9 cellular contexts compared by ENCODE assay signal in the genomic region with DNA sequence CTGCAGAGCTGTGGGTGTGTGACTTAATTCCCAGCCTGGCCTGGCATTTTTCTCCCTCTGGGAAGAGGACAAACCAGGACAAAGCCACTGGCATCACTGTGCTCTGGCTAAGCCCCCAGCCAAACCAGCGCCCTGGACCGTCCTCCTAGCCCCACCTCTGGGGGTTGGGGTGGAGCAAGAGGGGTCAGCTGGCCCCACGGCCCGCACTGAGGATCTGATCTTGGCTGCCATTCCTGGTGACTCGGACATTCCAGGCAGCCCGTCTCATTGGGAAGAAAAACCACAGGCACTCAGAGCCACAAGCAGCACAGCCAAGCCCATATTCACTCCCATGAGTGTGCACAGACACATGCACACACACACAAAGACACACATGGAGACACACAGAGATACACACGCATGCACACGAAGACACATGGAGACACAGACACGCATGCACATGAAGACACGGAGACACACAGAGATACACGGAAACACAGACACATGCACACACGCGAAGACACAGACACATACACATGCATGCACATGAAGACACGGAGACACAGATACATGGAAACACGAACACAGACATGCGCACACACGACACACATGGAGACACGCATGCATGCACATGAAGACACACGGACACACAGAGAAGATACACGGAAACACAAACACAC. TPM values are rescaled to one million over a fixed set of nuclear protein-coding genes. Genes with fewer than 3 reads are reported as not detected.
DNase-seq lines count a peak whose midpoint lies in the region; ATAC-seq and TF ChIP-seq lines count a peak whose summit lies in the region.
"Had no signal": no experiment of that assay in that cellular context is flagged by ENCODE, and none has a peak within 500 bp of the region (broad histone marks: within the 10 kb centered on the region; RNA-seq: fewer than 3 reads in every experiment).

No MANE protein-coding gene starts in this region.

- peak; percentile 86 for ATAC-seq in SK-N-SH treated with all-trans-retinoic acid at 6 μM for 48 hours
- no peak for ATAC-seq in HG03342 (IDR thresholded peaks at IDR 0.05; ENCODE audit: unreplicated experiment)
- ATAC-seq in natural killer cell treated with Interleukin-12 subunit alpha and Interleukin-12 subunit beta and Interleukin-15 and Interleukin-18, amount 100 ng/mL, for 72 hours, result no peak
- no peak for ATAC-seq in HG03045 (IDR thresholded peaks at IDR 0.05; ENCODE audit: unreplicated experiment)

- peak overlapping the region; percentile 74 for H3K14ac ChIP-seq in trophoblast cell (ENCODE audit: low read length)

- H3K4me2 ChIP-seq in trophoblast cell (ENCODE audit: low read length), result peak overlapping the region; percentile 12

- H3K4me1 Mint-ChIP-seq in natural killer cell treated with Interleukin-12 subunit alpha and Interleukin-12 subunit beta and Interleukin-15 and Interleukin-18, amount 100 ng/mL, for 72 hours (ENCODE audit: low read depth in 2 of 2), result peaks cover 0 to 2% of the 10 kb centered on the region in 2 donors

- H3K4me3 ChIP-seq in trophoblast cell (ENCODE audit: low read depth, low read length), result peak overlapping the region; percentile 18

- no peaks in the 10 kb centered on the region for H3K27me3 ChIP-seq in trophoblast cell (ENCODE audit: insufficient read depth, low read length)

- peak overlapping the region; percentile 71 for H4K91ac ChIP-seq in trophoblast cell (ENCODE audit: low read depth, low read length)

- H3K27ac ChIP-seq in trophoblast cell (ENCODE audit: low read depth, low read length), result peak overlapping the region; percentile 97

- H4K8ac ChIP-seq in trophoblast cell (ENCODE audit: low read depth, low read length), result peak overlapping the region; percentile 8

- peak overlapping the region; percentile 24 for H3K18ac ChIP-seq in trophoblast cell (ENCODE audit: low read length)

- H2BK120ac ChIP-seq in trophoblast cell (ENCODE audit: insufficient read depth, low read length, poor library complexity), result peak overlapping the region; percentile 69

- H3K9me3 ChIP-seq in trophoblast cell (ENCODE audit: insufficient read depth, low read depth, low read length), result no peaks in the 10 kb centered on the region

- H2AFZ ChIP-seq in trophoblast cell (ENCODE audit: insufficient read depth, low read length, poor library complexity), result no peak overlapping the region

- peaks cover 24% of the 10 kb centered on the region for H3K79me2 ChIP-seq in trophoblast cell (ENCODE audit: control insufficient read depth, insufficient read depth, low read length, poor library complexity)

- DNase-seq in COLO829 (ENCODE audit: low spot score) (peak; percentile 36), foreskin melanocyte (peak; percentile 66), trophoblast cell (peak; percentile 91 to 93), NK-92 (lab: John Stamatoyannopoulos, UW; ENCODE audit: unreplicated experiment) (no peak)
- DNase-seq in natural killer cell treated with Interleukin-12 subunit alpha and Interleukin-12 subunit beta and Interleukin-15 and Interleukin-18, amount 100 ng/mL, for 72 hours (ENCODE audit: low spot score), result no peak
- DNase-seq: DND-41 had no signal

- peak overlapping the region; percentile 3 for H3K4ac ChIP-seq in trophoblast cell (ENCODE audit: low read depth, low read length)

- H3K27ac Mint-ChIP-seq in natural killer cell treated with Interleukin-12 subunit alpha and Interleukin-12 subunit beta and Interleukin-15 and Interleukin-18, amount 100 ng/mL, for 72 hours, result no peak overlapping the region

- no peak overlapping the region for H3K23ac ChIP-seq in trophoblast cell (ENCODE audit: low read length)

- H3K36me3 ChIP-seq in trophoblast cell (ENCODE audit: control insufficient read depth in 1 of 2, insufficient read depth in 2 of 2, low read length in 2 of 2), result no peaks in the 10 kb centered on the region

- H3K4me1 ChIP-seq in trophoblast cell (ENCODE audit: control insufficient read depth in 1 of 2, insufficient read depth in 2 of 2, low read length in 2 of 2), result peaks cover 29 to 34% of the 10 kb centered on the region in 2 experiments

- H3K9ac ChIP-seq in trophoblast cell (ENCODE audit: low read length), result no peak overlapping the region

- no CpG with 5 or more reads among the region's 20 CpGs for WGBS in trophoblast cell (ENCODE audit: extremely low coverage, insufficient coverage, insufficient read length)

- H3K36me3 Mint-ChIP-seq in natural killer cell treated with Interleukin-12 subunit alpha and Interleukin-12 subunit beta and Interleukin-15 and Interleukin-18, amount 100 ng/mL, for 72 hours, result no peaks in the 10 kb centered on the region

- H3K79me1 ChIP-seq in trophoblast cell (ENCODE audit: low read length), result peaks cover 46% of the 10 kb centered on the region

- peak overlapping the region; percentile 45 for H2AK5ac ChIP-seq in trophoblast cell (ENCODE audit: low read length)

- H2BK12ac ChIP-seq in trophoblast cell (ENCODE audit: low read length), result peak overlapping the region; percentile 53

- peak overlapping the region; percentile 24 for H2BK5ac ChIP-seq in trophoblast cell (ENCODE audit: low read depth, low read length, poor library complexity)

- no peak overlapping the region for H3K4me3 Mint-ChIP-seq in natural killer cell treated with Interleukin-12 subunit alpha and Interleukin-12 subunit beta and Interleukin-15 and Interleukin-18, amount 100 ng/mL, for 72 hours

- no peaks in the 10 kb centered on the region for H3K9me3 Mint-ChIP-seq in natural killer cell treated with Interleukin-12 subunit alpha and Interleukin-12 subunit beta and Interleukin-15 and Interleukin-18, amount 100 ng/mL, for 72 hours

- no peak overlapping the region for H4K12ac ChIP-seq in trophoblast cell (ENCODE audit: low read depth, low read length)

- H3K27me3 Mint-ChIP-seq in natural killer cell treated with Interleukin-12 subunit alpha and Interleukin-12 subunit beta and Interleukin-15 and Interleukin-18, amount 100 ng/mL, for 72 hours, result peaks cover 8 to 10% of the 10 kb centered on the region in 2 donors

TF ChIP-seq in SK-N-SH treated with all-trans-retinoic acid at 6 μM for 48 hours, 23 proteins besides CTCF, POLR2A, EP300 and RAD21:
- TF ChIP-seq CSRNP3 (CRISPR knock-in tag; IDR thresholded peaks at IDR 0.05) (no peak), ARNTL (CRISPR knock-in tag; IDR thresholded peaks at IDR 0.05; ENCODE audit: borderline replicate concordance, low read depth) (no peak)
- TF ChIP-seq, protein P1, sequence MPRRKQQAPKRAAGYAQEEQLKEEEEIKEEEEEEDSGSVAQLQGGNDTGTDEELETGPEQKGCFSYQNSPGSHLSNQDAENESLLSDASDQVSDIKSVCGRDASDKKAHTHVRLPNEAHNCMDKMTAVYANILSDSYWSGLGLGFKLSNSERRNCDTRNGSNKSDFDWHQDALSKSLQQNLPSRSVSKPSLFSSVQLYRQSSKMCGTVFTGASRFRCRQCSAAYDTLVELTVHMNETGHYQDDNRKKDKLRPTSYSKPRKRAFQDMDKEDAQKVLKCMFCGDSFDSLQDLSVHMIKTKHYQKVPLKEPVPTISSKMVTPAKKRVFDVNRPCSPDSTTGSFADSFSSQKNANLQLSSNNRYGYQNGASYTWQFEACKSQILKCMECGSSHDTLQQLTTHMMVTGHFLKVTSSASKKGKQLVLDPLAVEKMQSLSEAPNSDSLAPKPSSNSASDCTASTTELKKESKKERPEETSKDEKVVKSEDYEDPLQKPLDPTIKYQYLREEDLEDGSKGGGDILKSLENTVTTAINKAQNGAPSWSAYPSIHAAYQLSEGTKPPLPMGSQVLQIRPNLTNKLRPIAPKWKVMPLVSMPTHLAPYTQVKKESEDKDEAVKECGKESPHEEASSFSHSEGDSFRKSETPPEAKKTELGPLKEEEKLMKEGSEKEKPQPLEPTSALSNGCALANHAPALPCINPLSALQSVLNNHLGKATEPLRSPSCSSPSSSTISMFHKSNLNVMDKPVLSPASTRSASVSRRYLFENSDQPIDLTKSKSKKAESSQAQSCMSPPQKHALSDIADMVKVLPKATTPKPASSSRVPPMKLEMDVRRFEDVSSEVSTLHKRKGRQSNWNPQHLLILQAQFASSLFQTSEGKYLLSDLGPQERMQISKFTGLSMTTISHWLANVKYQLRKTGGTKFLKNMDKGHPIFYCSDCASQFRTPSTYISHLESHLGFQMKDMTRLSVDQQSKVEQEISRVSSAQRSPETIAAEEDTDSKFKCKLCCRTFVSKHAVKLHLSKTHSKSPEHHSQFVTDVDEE (CRISPR knock-in tag; IDR thresholded peaks at IDR 0.05), result 0 out of 2 replicates have a peak, but pooled peaks have one; percentile 13

RNA-seq across cellular contexts. Expression of gene MXRA8, which starts 2.3 kb away (rescaled TPM):
- polyA plus RNA-seq in trophoblast cell (2013), result 198 and 200 TPM in 2 replicates
- total RNA-seq in natural killer cell treated with Interleukin-12 subunit alpha and Interleukin-12 subunit beta and Interleukin-15 and Interleukin-18, amount 100 ng/mL, for 72 hours, result not detected

RNA-seq across cellular contexts. Expression of gene DVL1, which starts 11.4 kb away (rescaled TPM):
- polyA plus RNA-seq in trophoblast cell (2013), result 49.5 and 53.4 TPM in 2 replicates
- total RNA-seq in natural killer cell treated with Interleukin-12 subunit alpha and Interleukin-12 subunit beta and Interleukin-15 and Interleukin-18, amount 100 ng/mL, for 72 hours, result 10 to 100 TPM; 29.4 to 66.5 TPM

RNA-seq across cellular contexts. Expression of gene AURKAIP1, which starts 14.4 kb away (rescaled TPM):
- 113 and 117 TPM in 2 replicates for polyA plus RNA-seq in trophoblast cell (2013)
- 100 to 1,000 TPM; 106 to 216 TPM for total RNA-seq in natural killer cell treated with Interleukin-12 subunit alpha and Interleukin-12 subunit beta and Interleukin-15 and Interleukin-18, amount 100 ng/mL, for 72 hours

RNA-seq across cellular contexts. Expression of gene TAS1R3, which starts 29.6 kb away (rescaled TPM):
- 0.17 and 0.21 TPM in 2 replicates for polyA plus RNA-seq in trophoblast cell (2013)
- under 1 TPM; 0.81 to 0.89 TPM for total RNA-seq in natural killer cell treated with Interleukin-12 subunit alpha and Interleukin-12 subunit beta and Interleukin-15 and Interleukin-18, amount 100 ng/mL, for 72 hours

RNA-seq across cellular contexts. Expression of gene CPTP, which starts 36.0 kb away (rescaled TPM):
- polyA plus RNA-seq in trophoblast cell (2013), result 20.9 and 21.3 TPM in 2 replicates
- total RNA-seq in natural killer cell treated with Interleukin-12 subunit alpha and Interleukin-12 subunit beta and Interleukin-15 and Interleukin-18, amount 100 ng/mL, for 72 hours, result 10 to 100 TPM; 15.7 to 20.1 TPM

Comparison
In these comparisons a context has a peak if more than half of its experiments do, and no peak if none do; other contexts are left out.
1. DNase-seq: peak in COLO829 (single experiment), foreskin melanocyte (single experiment) and trophoblast cell (2 of 2); none in natural killer cell treated with Interleukin-12 subunit alpha and Interleukin-12 subunit beta and Interleukin-15 and Interleukin-18, amount 100 ng/mL, for 72 hours (single experiment) and NK-92 (single experiment).